1 cellular context compared by ENCODE assay signal in the genomic region with DNA sequence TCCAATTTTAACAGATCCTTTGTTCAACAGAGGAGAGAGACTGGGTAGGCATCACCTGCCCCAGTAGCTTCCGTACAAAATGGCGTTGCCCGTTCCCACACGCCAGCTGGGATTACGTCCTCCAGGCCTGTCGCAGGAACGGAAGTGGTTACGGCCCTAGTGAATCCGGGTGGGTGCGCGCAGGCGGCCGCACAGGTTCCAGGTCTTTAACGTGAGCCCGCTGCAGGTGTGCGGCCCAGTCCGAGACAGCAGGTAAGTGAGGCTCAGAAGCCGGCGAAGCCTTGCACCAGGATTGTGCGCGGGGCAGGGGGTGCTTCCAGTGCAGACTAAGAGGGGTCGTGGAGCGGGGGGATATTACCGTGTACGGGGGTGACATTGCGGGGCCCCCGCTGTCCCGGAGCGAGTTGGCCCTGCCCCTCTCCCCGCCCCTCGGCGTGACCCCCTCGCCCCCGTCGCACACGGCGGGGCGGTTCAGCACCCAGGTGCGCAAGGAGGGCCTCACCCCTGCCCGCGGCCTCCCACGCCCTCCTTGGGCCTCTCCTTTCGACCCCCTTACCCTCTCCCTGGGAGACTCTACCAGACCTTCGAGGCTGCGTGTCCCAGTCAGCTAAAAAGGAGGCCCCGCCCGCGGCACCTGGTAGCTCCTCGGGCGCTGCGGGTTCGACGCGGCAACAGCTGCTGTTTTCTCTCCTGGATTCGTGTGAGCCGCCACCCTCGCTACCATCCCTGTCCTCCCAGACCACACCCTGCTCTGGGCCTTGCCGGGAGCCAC.
A peak's percentile ranks its signal among the peaks of the same experiment; 100 is the strongest.
TF ChIP-seq lines count a peak whose summit lies in the region.

A gene with protein sequence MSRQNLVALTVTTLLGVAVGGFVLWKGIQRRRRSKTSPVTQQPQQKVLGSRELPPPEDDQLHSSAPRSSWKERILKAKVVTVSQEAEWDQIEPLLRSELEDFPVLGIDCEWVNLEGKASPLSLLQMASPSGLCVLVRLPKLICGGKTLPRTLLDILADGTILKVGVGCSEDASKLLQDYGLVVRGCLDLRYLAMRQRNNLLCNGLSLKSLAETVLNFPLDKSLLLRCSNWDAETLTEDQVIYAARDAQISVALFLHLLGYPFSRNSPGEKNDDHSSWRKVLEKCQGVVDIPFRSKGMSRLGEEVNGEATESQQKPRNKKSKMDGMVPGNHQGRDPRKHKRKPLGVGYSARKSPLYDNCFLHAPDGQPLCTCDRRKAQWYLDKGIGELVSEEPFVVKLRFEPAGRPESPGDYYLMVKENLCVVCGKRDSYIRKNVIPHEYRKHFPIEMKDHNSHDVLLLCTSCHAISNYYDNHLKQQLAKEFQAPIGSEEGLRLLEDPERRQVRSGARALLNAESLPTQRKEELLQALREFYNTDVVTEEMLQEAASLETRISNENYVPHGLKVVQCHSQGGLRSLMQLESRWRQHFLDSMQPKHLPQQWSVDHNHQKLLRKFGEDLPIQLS (plus strand): TSS at position 159 of the 772 bp plus-strand sequence. CDS start 17,973 bp downstream, outside the sequence.

TF ChIP-seq in HEK293, 187 proteins besides CTCF, POLR2A, EP300 and RAD21 (continued from another document and continues in another):
- TF ChIP-seq, protein P1, sequence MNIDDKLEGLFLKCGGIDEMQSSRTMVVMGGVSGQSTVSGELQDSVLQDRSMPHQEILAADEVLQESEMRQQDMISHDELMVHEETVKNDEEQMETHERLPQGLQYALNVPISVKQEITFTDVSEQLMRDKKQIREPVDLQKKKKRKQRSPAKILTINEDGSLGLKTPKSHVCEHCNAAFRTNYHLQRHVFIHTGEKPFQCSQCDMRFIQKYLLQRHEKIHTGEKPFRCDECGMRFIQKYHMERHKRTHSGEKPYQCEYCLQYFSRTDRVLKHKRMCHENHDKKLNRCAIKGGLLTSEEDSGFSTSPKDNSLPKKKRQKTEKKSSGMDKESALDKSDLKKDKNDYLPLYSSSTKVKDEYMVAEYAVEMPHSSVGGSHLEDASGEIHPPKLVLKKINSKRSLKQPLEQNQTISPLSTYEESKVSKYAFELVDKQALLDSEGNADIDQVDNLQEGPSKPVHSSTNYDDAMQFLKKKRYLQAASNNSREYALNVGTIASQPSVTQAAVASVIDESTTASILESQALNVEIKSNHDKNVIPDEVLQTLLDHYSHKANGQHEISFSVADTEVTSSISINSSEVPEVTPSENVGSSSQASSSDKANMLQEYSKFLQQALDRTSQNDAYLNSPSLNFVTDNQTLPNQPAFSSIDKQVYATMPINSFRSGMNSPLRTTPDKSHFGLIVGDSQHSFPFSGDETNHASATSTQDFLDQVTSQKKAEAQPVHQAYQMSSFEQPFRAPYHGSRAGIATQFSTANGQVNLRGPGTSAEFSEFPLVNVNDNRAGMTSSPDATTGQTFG (tag by site-specific recombination; IDR thresholded peaks at IDR 0.05; ENCODE audit: borderline replicate concordance), result peak; percentile 66; the same call in 1 of the 2 replicates
- peak; percentile 89 for TF ChIP-seq ZBTB20 (tag by site-specific recombination; IDR thresholded peaks at IDR 0.05)
- 0 out of 2 replicates have a peak, but pooled peaks have one; percentile 59 for TF ChIP-seq ZBTB7A (tag by site-specific recombination; IDR thresholded peaks at IDR 0.05; ENCODE audit: low read depth)
- TF ChIP-seq ZNF521 (tag by site-specific recombination; IDR thresholded peaks at IDR 0.05), result no peak
- peak; percentile 91 for TF ChIP-seq REPIN1 (tag by site-specific recombination; IDR thresholded peaks at IDR 0.05; ENCODE audit: low read depth)
- TF ChIP-seq ZNF670 (tag by site-specific recombination; IDR thresholded peaks at IDR 0.05; ENCODE audit: low read depth), result no peak
- TF ChIP-seq ZNF324 (tag by site-specific recombination; IDR thresholded peaks at IDR 0.05), result peak; percentile 98
- TF ChIP-seq ZNF792 (tag by site-specific recombination; IDR thresholded peaks at IDR 0.05), result 0 out of 2 replicates have a peak, but pooled peaks have one; percentile 15
- TF ChIP-seq ZNF140 (tag by site-specific recombination; IDR thresholded peaks at IDR 0.05), result no peak
- no peak for TF ChIP-seq ZNF514 (tag by site-specific recombination; IDR thresholded peaks at IDR 0.05)
- TF ChIP-seq ZNF211 (tag by site-specific recombination; IDR thresholded peaks at IDR 0.05; ENCODE audit: low read depth), result no peak
- no peak for TF ChIP-seq GLI2 (tag by site-specific recombination; IDR thresholded peaks at IDR 0.05; ENCODE audit: borderline replicate concordance, low read depth)
- 0 out of 2 replicates have a peak, but pooled peaks have one; percentile 43 for TF ChIP-seq EGR2 (tag by site-specific recombination; IDR thresholded peaks at IDR 0.05; ENCODE audit: low read depth)
- TF ChIP-seq, protein P2, sequence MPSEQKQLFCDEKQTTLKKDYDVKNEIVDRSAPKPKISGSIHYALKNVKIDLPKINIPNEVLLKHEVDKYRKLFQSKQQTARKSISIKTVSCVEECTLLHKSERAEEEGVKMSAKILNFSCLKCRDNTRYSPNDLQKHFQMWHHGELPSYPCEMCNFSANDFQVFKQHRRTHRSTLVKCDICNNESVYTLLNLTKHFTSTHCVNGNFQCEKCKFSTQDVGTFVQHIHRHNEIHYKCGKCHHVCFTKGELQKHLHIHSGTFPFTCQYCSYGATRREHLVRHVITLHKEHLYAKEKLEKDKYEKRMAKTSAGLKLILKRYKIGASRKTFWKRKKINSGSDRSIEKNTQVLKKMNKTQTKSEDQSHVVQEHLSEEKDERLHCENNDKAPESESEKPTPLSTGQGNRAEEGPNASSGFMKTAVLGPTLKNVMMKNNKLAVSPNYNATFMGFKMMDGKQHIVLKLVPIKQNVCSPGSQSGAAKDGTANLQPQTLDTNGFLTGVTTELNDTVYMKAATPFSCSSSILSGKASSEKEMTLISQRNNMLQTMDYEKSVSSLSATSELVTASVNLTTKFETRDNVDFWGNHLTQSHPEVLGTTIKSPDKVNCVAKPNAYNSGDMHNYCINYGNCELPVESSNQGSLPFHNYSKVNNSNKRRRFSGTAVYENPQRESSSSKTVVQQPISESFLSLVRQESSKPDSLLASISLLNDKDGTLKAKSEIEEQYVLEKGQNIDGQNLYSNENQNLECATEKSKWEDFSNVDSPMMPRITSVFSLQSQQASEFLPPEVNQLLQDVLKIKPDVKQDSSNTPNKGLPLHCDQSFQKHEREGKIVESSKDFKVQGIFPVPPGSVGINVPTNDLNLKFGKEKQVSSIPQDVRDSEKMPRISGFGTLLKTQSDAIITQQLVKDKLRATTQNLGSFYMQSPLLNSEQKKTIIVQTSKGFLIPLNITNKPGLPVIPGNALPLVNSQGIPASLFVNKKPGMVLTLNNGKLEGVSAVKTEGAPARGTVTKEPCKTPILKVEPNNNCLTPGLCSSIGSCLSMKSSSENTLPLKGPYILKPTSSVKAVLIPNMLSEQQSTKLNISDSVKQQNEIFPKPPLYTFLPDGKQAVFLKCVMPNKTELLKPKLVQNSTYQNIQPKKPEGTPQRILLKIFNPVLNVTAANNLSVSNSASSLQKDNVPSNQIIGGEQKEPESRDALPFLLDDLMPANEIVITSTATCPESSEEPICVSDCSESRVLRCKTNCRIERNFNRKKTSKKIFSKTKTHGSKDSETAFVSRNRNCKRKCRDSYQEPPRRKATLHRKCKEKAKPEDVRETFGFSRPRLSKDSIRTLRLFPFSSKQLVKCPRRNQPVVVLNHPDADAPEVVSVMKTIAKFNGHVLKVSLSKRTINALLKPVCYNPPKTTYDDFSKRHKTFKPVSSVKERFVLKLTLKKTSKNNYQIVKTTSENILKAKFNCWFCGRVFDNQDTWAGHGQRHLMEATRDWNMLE (tag by site-specific recombination; conservative IDR thresholded peaks at IDR 0.05; ENCODE audit: low read depth), result peak; percentile 83
- no peak for TF ChIP-seq ZNF133 (tag by site-specific recombination; IDR thresholded peaks at IDR 0.05)
- TF ChIP-seq ZSCAN16 (tag by site-specific recombination; IDR thresholded peaks at IDR 0.05), result no peak
- TF ChIP-seq, protein P3, sequence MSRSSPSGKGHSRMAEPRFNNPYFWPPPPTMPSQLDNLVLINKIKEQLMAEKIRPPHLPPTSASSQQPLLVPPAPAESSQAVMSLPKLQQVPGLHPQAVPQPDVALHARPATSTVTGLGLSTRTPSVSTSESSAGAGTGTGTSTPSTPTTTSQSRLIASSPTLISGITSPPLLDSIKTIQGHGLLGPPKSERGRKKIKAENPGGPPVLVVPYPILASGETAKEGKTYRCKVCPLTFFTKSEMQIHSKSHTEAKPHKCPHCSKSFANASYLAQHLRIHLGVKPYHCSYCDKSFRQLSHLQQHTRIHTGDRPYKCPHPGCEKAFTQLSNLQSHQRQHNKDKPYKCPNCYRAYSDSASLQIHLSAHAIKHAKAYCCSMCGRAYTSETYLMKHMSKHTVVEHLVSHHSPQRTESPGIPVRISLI (tag by site-specific recombination; IDR thresholded peaks at IDR 0.05), result no peak
- TF ChIP-seq, protein P4, sequence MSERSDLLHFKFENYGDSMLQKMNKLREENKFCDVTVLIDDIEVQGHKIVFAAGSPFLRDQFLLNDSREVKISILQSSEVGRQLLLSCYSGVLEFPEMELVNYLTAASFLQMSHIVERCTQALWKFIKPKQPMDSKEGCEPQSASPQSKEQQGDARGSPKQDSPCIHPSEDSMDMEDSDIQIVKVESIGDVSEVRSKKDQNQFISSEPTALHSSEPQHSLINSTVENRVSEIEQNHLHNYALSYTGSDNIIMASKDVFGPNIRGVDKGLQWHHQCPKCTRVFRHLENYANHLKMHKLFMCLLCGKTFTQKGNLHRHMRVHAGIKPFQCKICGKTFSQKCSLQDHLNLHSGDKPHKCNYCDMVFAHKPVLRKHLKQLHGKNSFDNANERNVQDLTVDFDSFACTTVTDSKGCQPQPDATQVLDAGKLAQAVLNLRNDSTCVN (tag by site-specific recombination; optimal IDR thresholded peaks at IDR 0.05), result peak; percentile 82
- TF ChIP-seq, protein P5, sequence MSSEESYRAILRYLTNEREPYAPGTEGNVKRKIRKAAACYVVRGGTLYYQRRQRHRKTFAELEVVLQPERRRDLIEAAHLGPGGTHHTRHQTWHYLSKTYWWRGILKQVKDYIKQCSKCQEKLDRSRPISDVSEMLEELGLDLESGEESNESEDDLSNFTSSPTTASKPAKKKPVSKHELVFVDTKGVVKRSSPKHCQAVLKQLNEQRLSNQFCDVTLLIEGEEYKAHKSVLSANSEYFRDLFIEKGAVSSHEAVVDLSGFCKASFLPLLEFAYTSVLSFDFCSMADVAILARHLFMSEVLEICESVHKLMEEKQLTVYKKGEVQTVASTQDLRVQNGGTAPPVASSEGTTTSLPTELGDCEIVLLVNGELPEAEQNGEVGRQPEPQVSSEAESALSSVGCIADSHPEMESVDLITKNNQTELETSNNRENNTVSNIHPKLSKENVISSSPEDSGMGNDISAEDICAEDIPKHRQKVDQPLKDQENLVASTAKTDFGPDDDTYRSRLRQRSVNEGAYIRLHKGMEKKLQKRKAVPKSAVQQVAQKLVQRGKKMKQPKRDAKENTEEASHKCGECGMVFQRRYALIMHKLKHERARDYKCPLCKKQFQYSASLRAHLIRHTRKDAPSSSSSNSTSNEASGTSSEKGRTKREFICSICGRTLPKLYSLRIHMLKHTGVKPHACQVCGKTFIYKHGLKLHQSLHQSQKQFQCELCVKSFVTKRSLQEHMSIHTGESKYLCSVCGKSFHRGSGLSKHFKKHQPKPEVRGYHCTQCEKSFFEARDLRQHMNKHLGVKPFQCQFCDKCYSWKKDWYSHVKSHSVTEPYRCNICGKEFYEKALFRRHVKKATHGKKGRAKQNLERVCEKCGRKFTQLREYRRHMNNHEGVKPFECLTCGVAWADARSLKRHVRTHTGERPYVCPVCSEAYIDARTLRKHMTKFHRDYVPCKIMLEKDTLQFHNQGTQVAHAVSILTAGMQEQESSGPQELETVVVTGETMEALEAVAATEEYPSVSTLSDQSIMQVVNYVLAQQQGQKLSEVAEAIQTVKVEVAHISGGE (tag by site-specific recombination; conservative IDR thresholded peaks at IDR 0.05; ENCODE audit: low read depth), result peak; percentile 99
- TF ChIP-seq, protein P6, sequence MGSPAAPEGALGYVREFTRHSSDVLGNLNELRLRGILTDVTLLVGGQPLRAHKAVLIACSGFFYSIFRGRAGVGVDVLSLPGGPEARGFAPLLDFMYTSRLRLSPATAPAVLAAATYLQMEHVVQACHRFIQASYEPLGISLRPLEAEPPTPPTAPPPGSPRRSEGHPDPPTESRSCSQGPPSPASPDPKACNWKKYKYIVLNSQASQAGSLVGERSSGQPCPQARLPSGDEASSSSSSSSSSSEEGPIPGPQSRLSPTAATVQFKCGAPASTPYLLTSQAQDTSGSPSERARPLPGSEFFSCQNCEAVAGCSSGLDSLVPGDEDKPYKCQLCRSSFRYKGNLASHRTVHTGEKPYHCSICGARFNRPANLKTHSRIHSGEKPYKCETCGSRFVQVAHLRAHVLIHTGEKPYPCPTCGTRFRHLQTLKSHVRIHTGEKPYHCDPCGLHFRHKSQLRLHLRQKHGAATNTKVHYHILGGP (tag by site-specific recombination; IDR thresholded peaks at IDR 0.05), result 0 out of 2 replicates have a peak, but pooled peaks have one; percentile 7
- no peak for TF ChIP-seq ZNF560 (tag by site-specific recombination; IDR thresholded peaks at IDR 0.05; ENCODE audit: borderline replicate concordance)
- TF ChIP-seq ZNF394 (tag by site-specific recombination; IDR thresholded peaks at IDR 0.05; ENCODE audit: borderline replicate concordance), result peak; percentile 61; the same call in 1 of the 2 replicates
- no peak for TF ChIP-seq ZNF19 (tag by site-specific recombination; IDR thresholded peaks at IDR 0.05; ENCODE audit: low read depth)
- no peak for TF ChIP-seq ZNF146 (tag by site-specific recombination; IDR thresholded peaks at IDR 0.05)
- no peak; the same call in 1 of the 2 replicates for TF ChIP-seq ZNF561 (tag by site-specific recombination; IDR thresholded peaks at IDR 0.05; ENCODE audit: borderline replicate concordance)
- no peak for TF ChIP-seq ZNF571 (tag by site-specific recombination; IDR thresholded peaks at IDR 0.05)
- TF ChIP-seq KLF7 (tag by site-specific recombination; IDR thresholded peaks at IDR 0.05; ENCODE audit: borderline replicate concordance), result peak; percentile 86
- TF ChIP-seq, protein P7, sequence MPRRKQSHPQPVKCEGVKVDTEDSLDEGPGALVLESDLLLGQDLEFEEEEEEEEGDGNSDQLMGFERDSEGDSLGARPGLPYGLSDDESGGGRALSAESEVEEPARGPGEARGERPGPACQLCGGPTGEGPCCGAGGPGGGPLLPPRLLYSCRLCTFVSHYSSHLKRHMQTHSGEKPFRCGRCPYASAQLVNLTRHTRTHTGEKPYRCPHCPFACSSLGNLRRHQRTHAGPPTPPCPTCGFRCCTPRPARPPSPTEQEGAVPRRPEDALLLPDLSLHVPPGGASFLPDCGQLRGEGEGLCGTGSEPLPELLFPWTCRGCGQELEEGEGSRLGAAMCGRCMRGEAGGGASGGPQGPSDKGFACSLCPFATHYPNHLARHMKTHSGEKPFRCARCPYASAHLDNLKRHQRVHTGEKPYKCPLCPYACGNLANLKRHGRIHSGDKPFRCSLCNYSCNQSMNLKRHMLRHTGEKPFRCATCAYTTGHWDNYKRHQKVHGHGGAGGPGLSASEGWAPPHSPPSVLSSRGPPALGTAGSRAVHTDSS (tag by site-specific recombination; IDR thresholded peaks at IDR 0.05), result no peak
- peak; percentile 99 for TF ChIP-seq KLF16 (tag by site-specific recombination; IDR thresholded peaks at IDR 0.05)
- TF ChIP-seq ZNF335 (tag by site-specific recombination; conservative IDR thresholded peaks at IDR 0.05), result peak; percentile 89
- no peak for TF ChIP-seq ZFP41 (tag by site-specific recombination; IDR thresholded peaks at IDR 0.05; ENCODE audit: borderline replicate concordance)
- TF ChIP-seq ZNF223 (tag by site-specific recombination; IDR thresholded peaks at IDR 0.05), result no peak
- TF ChIP-seq ZNF600 (tag by site-specific recombination; IDR thresholded peaks at IDR 0.05), result peak; percentile 78
